In the genomic region with DNA sequence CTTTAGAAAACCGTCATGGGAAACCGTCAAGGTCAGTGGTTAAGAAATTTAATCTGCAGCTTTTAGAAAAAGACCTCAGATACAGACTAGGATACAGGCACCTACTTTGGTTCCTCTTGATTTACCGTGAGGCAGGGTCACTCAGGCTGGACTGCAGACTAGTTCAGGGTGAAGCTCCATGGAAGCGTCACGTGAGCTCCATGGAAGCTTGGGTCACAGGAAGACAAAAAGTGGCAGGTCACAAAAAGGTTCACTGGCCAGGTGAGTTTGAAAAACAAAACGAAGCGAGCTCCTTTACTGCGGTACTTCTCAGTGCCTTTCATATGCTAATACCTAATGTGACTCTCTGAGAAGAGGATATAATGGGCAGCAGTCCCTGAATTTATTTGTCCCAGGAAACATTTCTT, we compare ENCODE assay signal across 22 cellular contexts. TPM values are rescaled to one million over a fixed set of nuclear protein-coding genes. Genes with fewer than 3 reads are reported as not detected.
DNase-seq lines count a peak whose midpoint lies in the region; ATAC-seq, FAIRE-seq and TF ChIP-seq lines count a peak whose summit lies in the region.
"Had no signal": no experiment of that assay in that cellular context is flagged by ENCODE, and none has a peak within 500 bp of the region (broad histone marks: within the 10 kb centered on the region; RNA-seq: fewer than 3 reads in every experiment).

No MANE protein-coding gene starts in this region.

- H3K79me2 ChIP-seq in K562 (ENCODE audit: control insufficient read depth, insufficient read depth, low read length) = peaks cover 13% of the 10 kb centered on the region

- DNase-seq in activated T-cell treated with anti-CD3 and anti-CD28 coated beads, Interleukin-2, amount 50 U/mL, for 72 hours = no peak
- no peak for DNase-seq in activated T-cell treated with anti-CD3 and anti-CD28 coated beads, Interleukin-2, amount 50 U/mL, for 48 hours
- DNase-seq in K562 (ENCODE audit: extremely low read depth in 1 of 4, low spot score in 3 of 4) (no peak), NCI-H1930 (lab: John Stamatoyannopoulos, UW) (no peak), ACHN (no peak)
- DNase-seq: activated CD4-positive, alpha-beta memory T cell treated with anti-CD3 and anti-CD28 coated beads for 36 hours; anterior cingulate cortex; CD4-positive, CD25-positive, alpha-beta regulatory T cell; DMS79; HCEC 1CT; immature natural killer cell; lower lobe of right lung; naive thymus-derived CD8-positive, alpha-beta T cell; NCI-H1417; NCI-H446 treated with DMSO at 0.1 percent for 48 hours; stimulated activated naive CD8-positive, alpha-beta T cell treated with anti-CD3 and anti-CD28 coated beads, Interleukin-15, Interleukin-2, amounts not matched to agents 100 U/mL and 50 U/mL, for 24 hours; upper lobe of right lung had no signal

- no peaks in the 10 kb centered on the region for H3K9me3 ChIP-seq in K562 (replicated peaks; ENCODE audit: control insufficient read depth, insufficient read depth, low read depth, low read length)
- no peaks in the 10 kb centered on the region for H3K9me3 ChIP-seq in iPS-20b (ENCODE audit: insufficient read depth, low read depth, low read length)
- H3K9me3 ChIP-seq: A549, lower lobe of right lung, upper lobe of right lung had no signal

- CTCF ChIA-PET in K562 (lab: Yijun Ruan, JAX; ENCODE audit: low intra/inter-chr PET ratio) = no interaction called here

- H3K27me3 Mint-ChIP-seq in activated T-cell treated with anti-CD3 and anti-CD28 coated beads, Interleukin-2, amount 50 U/mL, for 72 hours (ENCODE audit: low read depth) = no peaks in the 10 kb centered on the region
- H3K27me3 Mint-ChIP-seq in stimulated activated memory B cell treated with anti-CD40 and anti-IgM and Interleukin-4, amounts not matched to agents 10 μg/mL and 1 μg/mL and 100 μg/mL, for 72 hours = no peaks in the 10 kb centered on the region
- H3K27me3 Mint-ChIP-seq: activated CD4-positive, alpha-beta memory T cell treated with anti-CD3 and anti-CD28 coated beads for 36 hours; CD4-positive, CD25-positive, alpha-beta regulatory T cell; naive thymus-derived CD8-positive, alpha-beta T cell had no signal

- H3K27ac ChIP-seq in K562 (ENCODE audit: extremely low read depth, low read depth, low read length) (no peak overlapping the region), iPS-20b (ENCODE audit: low read length) (peak overlapping the region; percentile 88)
- H3K27ac ChIP-seq: A549, lower lobe of right lung, upper lobe of right lung had no signal

- 89% methylated on average over 8 of the region's 8 CpGs for WGBS in K562 (ENCODE audit: insufficient coverage, low coverage, missing lambda C conversion rate)

- H3K9ac ChIP-seq in K562 (ENCODE audit: insufficient read depth in 1 of 2, low read depth in 2 of 2, low read length in 2 of 2) (no peak overlapping the region), iPS-20b (ENCODE audit: low read depth, low read length) (peak overlapping the region; percentile 67)

- peaks cover 4 to 35% of the 10 kb centered on the region in 2 donors for H3K36me3 Mint-ChIP-seq in activated T-cell treated with anti-CD3 and anti-CD28 coated beads, Interleukin-2, amount 50 U/mL, for 72 hours (ENCODE audit: insufficient read depth in 2 of 2)
- H3K36me3 Mint-ChIP-seq in stimulated activated memory B cell treated with anti-CD40 and anti-IgM and Interleukin-4, amounts not matched to agents 10 μg/mL and 1 μg/mL and 100 μg/mL, for 72 hours = peaks cover 77% of the 10 kb centered on the region

- H3K4me3 ChIP-seq in K562 (no peak overlapping the region), iPS-20b (ENCODE audit: low read length) (peak overlapping the region; percentile 21)
- H3K4me3 ChIP-seq: A549, lower lobe of right lung, upper lobe of right lung had no signal

- FAIRE-seq in K562 (lab: Jason Lieb, UNC) = no peak
- FAIRE-seq: A549 had no signal

- H3K9me3 Mint-ChIP-seq in activated T-cell treated with anti-CD3 and anti-CD28 coated beads, Interleukin-2, amount 50 U/mL, for 72 hours = no peaks in the 10 kb centered on the region
- no peaks in the 10 kb centered on the region for H3K9me3 Mint-ChIP-seq in stimulated activated memory B cell treated with anti-CD40 and anti-IgM and Interleukin-4, amounts not matched to agents 10 μg/mL and 1 μg/mL and 100 μg/mL, for 72 hours
- H3K9me3 Mint-ChIP-seq: activated CD4-positive, alpha-beta memory T cell treated with anti-CD3 and anti-CD28 coated beads for 36 hours; activated T-helper 2 cell treated with anti-CD3 and anti-CD28 coated beads, Interferon-gamma antibody, Interleukin-2, Interleukin-4, amounts not matched to agents 10 μg/mL and 5 μg/mL and 100 μg/mL, durations not matched to agents 14 hours and 24 hours and 36 hours; CD4-positive, CD25-positive, alpha-beta regulatory T cell; immature natural killer cell; naive thymus-derived CD8-positive, alpha-beta T cell had no signal

- TF ChIP-seq CTCF in K562 (IDR thresholded peaks at IDR 0.05 in 2 of 3, conservative IDR thresholded peaks at IDR 0.05 in 1 of 3; ENCODE audit: insufficient read depth in 2 of 3, low read depth in 1 of 3, low read length in 3 of 3) = no peak

- intact Hi-C loops in K562 (cut with micrococcal nuclease) = no loop called here

- no peak overlapping the region for H3K4me2 ChIP-seq in K562 (ENCODE audit: insufficient read depth, low read length)
- H3K4me2 ChIP-seq: A549 had no signal

- H3K36me3 ChIP-seq in K562 (ENCODE audit: control insufficient read depth, insufficient read depth, low read length) (peaks cover 98% of the 10 kb centered on the region), iPS-20b (ENCODE audit: insufficient read depth, low read depth, low read length) (peaks cover 100% of the 10 kb centered on the region)

- TF ChIP-seq RAD21 in K562 (CRISPR knock-in tag; conservative IDR thresholded peaks at IDR 0.05 in 1 of 2, IDR thresholded peaks at IDR 0.05 in 1 of 2) = no peak

- H3K27me3 ChIP-seq in K562 (ENCODE audit: control insufficient read depth in 2 of 2, insufficient read depth in 2 of 2, low read length in 2 of 2) (no peaks in the 10 kb centered on the region), iPS-20b (ENCODE audit: insufficient read depth, low read length) (no peaks in the 10 kb centered on the region)
- H3K27me3 ChIP-seq: upper lobe of right lung had no signal

- H4K20me1 ChIP-seq in K562 (replicated peaks; ENCODE audit: control insufficient read depth, insufficient read depth, low read length) = no peaks in the 10 kb centered on the region; the same call in 1 of the 2 replicates

- ATAC-seq in activated T-cell treated with anti-CD3 and anti-CD28 coated beads, Interleukin-2, amount 50 U/mL, for 72 hours (replicated peaks in 1 of 2) = no peak
- ATAC-seq in K562 (no peak), HG02759 (IDR thresholded peaks at IDR 0.05; ENCODE audit: unreplicated experiment) (no peak)
- ATAC-seq in stimulated activated memory B cell treated with anti-CD40 and anti-IgM and Interleukin-4, amounts not matched to agents 10 μg/mL and 1 μg/mL and 100 μg/mL, for 72 hours = no peak
- ATAC-seq: A549; lower lobe of right lung; naive thymus-derived CD8-positive, alpha-beta T cell; stimulated activated naive CD8-positive, alpha-beta T cell treated with anti-CD3 and anti-CD28 coated beads, Interleukin-15, Interleukin-2, amounts not matched to agents 100 U/mL and 50 U/mL, for 24 hours; upper lobe of right lung had no signal

- no peak for TF ChIP-seq EP300 in K562 (IDR thresholded peaks at IDR 0.05; ENCODE audit: low read length)

- no peaks in the 10 kb centered on the region for H3K4me1 Mint-ChIP-seq in activated T-cell treated with anti-CD3 and anti-CD28 coated beads, Interleukin-2, amount 50 U/mL, for 72 hours (ENCODE audit: low read depth)
- peaks cover 41% of the 10 kb centered on the region for H3K4me1 Mint-ChIP-seq in stimulated activated memory B cell treated with anti-CD40 and anti-IgM and Interleukin-4, amounts not matched to agents 10 μg/mL and 1 μg/mL and 100 μg/mL, for 72 hours

- no TSS peak for BruUV-seq in K562 (replicated peaks; lab: Mats Ljungman, UMichigan)

- TF ChIP-seq POLR2A in K562 (conservative IDR thresholded peaks at IDR 0.05) = no peak

- H3K4me3 Mint-ChIP-seq in activated T-cell treated with anti-CD3 and anti-CD28 coated beads, Interleukin-2, amount 50 U/mL, for 72 hours = no peak overlapping the region
- H3K4me3 Mint-ChIP-seq in stimulated activated memory B cell treated with anti-CD40 and anti-IgM and Interleukin-4, amounts not matched to agents 10 μg/mL and 1 μg/mL and 100 μg/mL, for 72 hours = no peak overlapping the region
- H3K4me3 Mint-ChIP-seq: activated CD4-positive, alpha-beta memory T cell treated with anti-CD3 and anti-CD28 coated beads for 36 hours; CD4-positive, CD25-positive, alpha-beta regulatory T cell; immature natural killer cell; naive thymus-derived CD8-positive, alpha-beta T cell had no signal

- no peak overlapping the region for H2AFZ ChIP-seq in K562 (ENCODE audit: low read depth, low read length)

- H3K9me1 ChIP-seq in K562 (ENCODE audit: control insufficient read depth, insufficient read depth, low read length) = no peaks in the 10 kb centered on the region

- in situ Hi-C loops in K562 (cut with MboI) (no loop called here), ACHN (cut with HindIII; ENCODE audit: low pct_ligation_motif_present, low pct_unique_long_range_greater_than_20kb, low sequenced_read_pairs) (no loop called here)

- POLR2A ChIA-PET in K562 (lab: Yijun Ruan, JAX) = interaction anchor here (0.5 to 3.8 kb wide), 5 partner anchors 9 to 81 kb away, joined by 3 to 18 read pairs (median 3); no protein-coding TSS in a partner anchor

- peak overlapping the region; percentile 21 for H3K27ac Mint-ChIP-seq in activated T-cell treated with anti-CD3 and anti-CD28 coated beads, Interleukin-2, amount 50 U/mL, for 72 hours
- H3K27ac Mint-ChIP-seq in stimulated activated memory B cell treated with anti-CD40 and anti-IgM and Interleukin-4, amounts not matched to agents 10 μg/mL and 1 μg/mL and 100 μg/mL, for 72 hours = peak overlapping the region; percentile 48
- H3K27ac Mint-ChIP-seq: activated T-helper 2 cell treated with anti-CD3 and anti-CD28 coated beads, Interferon-gamma antibody, Interleukin-2, Interleukin-4, amounts not matched to agents 10 μg/mL and 5 μg/mL and 100 μg/mL, durations not matched to agents 14 hours and 24 hours and 36 hours had no signal

- H3K4me1 ChIP-seq in K562 (replicated peaks in 1 of 2; ENCODE audit: control insufficient read depth in 2 of 2, insufficient read depth in 2 of 2, low read length in 2 of 2) (0 out of 5 replicates have a peak, but pooled peaks cover 0 to 2% of the 10 kb centered on the region in 2 experiments), iPS-20b (ENCODE audit: insufficient read depth, low read length) (peaks cover 53% of the 10 kb centered on the region)
- H3K4me1 ChIP-seq: lower lobe of right lung had no signal

RNA-seq across cellular contexts. Expression of a gene that starts 43.0 kb away (rescaled TPM):
- total RNA-seq in activated T-cell treated with anti-CD3 and anti-CD28 coated beads, Interleukin-2, amount 50 U/mL, for 72 hours = 100 to 1,000 TPM; 179 to 214 TPM
- 283 and 387 TPM in 2 replicates for total RNA-seq in K562 (2011; cell fraction: chromatin; rRNA removed; ENCODE audit: low replicate concordance)
- total RNA-seq in K562 (2011; cell fraction: nucleolus; rRNA removed) = 121 and 133 TPM in 2 replicates
- 150 and 188 TPM in 2 replicates for total RNA-seq in K562 (2011; cell fraction: nucleoplasm; rRNA removed)
- total RNA-seq in K562 (2014; rRNA removed) = 30.9 and 31.7 TPM in 2 replicates
- total RNA-seq in K562 (2014; rRNA removed; fragmentation: Illumina TruSeq; extraction: Trizol) = 31.7 and 32.1 TPM in 2 replicates
- 24.6 and 24.7 TPM in 2 replicates for total RNA-seq in K562 (2015; rRNA removed; fragmentation: Illumina TruSeq; extraction: Trizol)
- 125 and 126 TPM in 2 replicates for total RNA-seq in K562 (2021)
- polyA plus RNA-seq in K562 (2011; rRNA removed) = 20.1 and 25.4 TPM in 2 replicates
- 16.5 and 20.1 TPM in 2 replicates for polyA plus RNA-seq in K562 (2011; cell fraction: cytosol; rRNA removed)
- 66.4 and 83.2 TPM in 2 replicates for polyA plus RNA-seq in K562 (2011; cell fraction: nucleus; rRNA removed)
- polyA plus RNA-seq in K562 (2012) = 56.0 and 68.0 TPM in 2 replicates
- 51.4 and 64.0 TPM in 2 replicates for polyA plus RNA-seq in K562 (2014; fragmentation: Illumina TruSeq; extraction: Trizol)
- polyA plus RNA-seq in K562 (2014; fragmentation: Nextera tagmentation; extraction: Ambion mirVana) = under 1 TPM; 0.34 to 0.77 TPM
- polyA plus RNA-seq in K562 (2014; rRNA removed) = 33.7 and 37.5 TPM in 2 replicates
- polyA minus RNA-seq in K562 (2011; rRNA and poly(A)+ RNA removed) = 49.8 and 53.3 TPM in 2 replicates
- 36.5 and 47.7 TPM in 2 replicates for polyA minus RNA-seq in K562 (2011; cell fraction: cytosol; rRNA and poly(A)+ RNA removed)
- 26.8 and 39.9 TPM in 2 replicates for polyA minus RNA-seq in K562 (2011; cell fraction: nucleus; rRNA and poly(A)+ RNA removed)
